ENCODE assay signal across 8 cellular contexts in genomic region chr5:10635257-10635860, GRCh38.
A peak's percentile ranks its signal among the peaks of the same experiment; 100 is the strongest.
DNase-seq lines count a peak whose midpoint lies in the region; ATAC-seq and TF ChIP-seq lines count a peak whose summit lies in the region.

No MANE protein-coding gene starts in this region.

- H3K9me3 ChIP-seq in CD8-positive, alpha-beta T cell (ENCODE audit: low read length) = no peaks in the 10 kb centered on the region
- H3K9me3 ChIP-seq in iPS-20b (ENCODE audit: insufficient read depth, low read depth, low read length) = no peaks in the 10 kb centered on the region

- TF ChIP-seq CTCF in CD8-positive, alpha-beta T cell (IDR thresholded peaks at IDR 0.05) = no peak
- no peak for TF ChIP-seq CTCF in HL-60 (IDR thresholded peaks at IDR 0.05; ENCODE audit: insufficient read depth, low read length)

- ATAC-seq in CD8-positive, alpha-beta T cell = peak; percentile 79
- peak; percentile 60 for ATAC-seq in GM21515 (IDR thresholded peaks at IDR 0.05; ENCODE audit: unreplicated experiment)
- ATAC-seq in stimulated activated naive B cell treated with anti-CD40 and anti-IgM and Interleukin-4, amounts not matched to agents 10 μg/mL and 1 μg/mL and 100 μg/mL, for 72 hours (replicated peaks) = peak; percentile 80 to 83

- POLR2A ChIA-PET in CD8-positive, alpha-beta T cell (lab: Charles Lee) = interaction anchor here (0.5 kb wide), 1 partner anchor 100 kb away, joined by 3 read pairs; no protein-coding TSS in a partner anchor

- H3K4me3 ChIP-seq in CD8-positive, alpha-beta T cell (ENCODE audit: low read depth, low read length) = no peak overlapping the region
- no peak overlapping the region for H3K4me3 ChIP-seq in HL-60 (replicated peaks; ENCODE audit: insufficient read depth, low read length)
- no peak overlapping the region for H3K4me3 ChIP-seq in iPS-20b (ENCODE audit: low read length)

- no peaks in the 10 kb centered on the region for H3K36me3 Mint-ChIP-seq in CD8-positive, alpha-beta T cell
- H3K36me3 Mint-ChIP-seq in stimulated activated naive B cell treated with anti-CD40 and anti-IgM and Interleukin-4, amounts not matched to agents 10 μg/mL and 1 μg/mL and 100 μg/mL, for 72 hours = peaks cover 58 to 77% of the 10 kb centered on the region in 2 donors

- no peaks in the 10 kb centered on the region for H3K27me3 ChIP-seq in CD8-positive, alpha-beta T cell (ENCODE audit: insufficient read depth, low read length)
- H3K27me3 ChIP-seq in HL-60 (ENCODE audit: insufficient read depth, poor library complexity, severe bottlenecking) = no peaks in the 10 kb centered on the region
- peaks cover 3% of the 10 kb centered on the region; the same call in 1 of the 2 replicates for H3K27me3 ChIP-seq in iPS-20b (ENCODE audit: insufficient read depth, low read length)

- H3K27ac Mint-ChIP-seq in CD8-positive, alpha-beta T cell = peak overlapping the region; percentile 43
- H3K27ac Mint-ChIP-seq in stimulated activated naive B cell treated with anti-CD40 and anti-IgM and Interleukin-4, amounts not matched to agents 10 μg/mL and 1 μg/mL and 100 μg/mL, for 72 hours = peak overlapping the region; percentile 99

- no peak overlapping the region for H3K4me3 Mint-ChIP-seq in CD8-positive, alpha-beta T cell
- H3K4me3 Mint-ChIP-seq in stimulated activated naive B cell treated with anti-CD40 and anti-IgM and Interleukin-4, amounts not matched to agents 10 μg/mL and 1 μg/mL and 100 μg/mL, for 72 hours = peak overlapping the region; percentile 71 to 78

- no peaks in the 10 kb centered on the region for H3K27me3 Mint-ChIP-seq in CD8-positive, alpha-beta T cell (ENCODE audit: low read depth)
- H3K27me3 Mint-ChIP-seq in stimulated activated naive B cell treated with anti-CD40 and anti-IgM and Interleukin-4, amounts not matched to agents 10 μg/mL and 1 μg/mL and 100 μg/mL, for 72 hours = no peaks in the 10 kb centered on the region

- no peak overlapping the region for H3K27ac ChIP-seq in CD8-positive, alpha-beta T cell (ENCODE audit: low read depth, low read length)
- H3K27ac ChIP-seq in HL-60 (replicated peaks) = peak overlapping the region; percentile 7; the same call in 1 of the 2 replicates
- H3K27ac ChIP-seq in iPS-20b (ENCODE audit: low read length) = no peak overlapping the region

- H3K36me3 ChIP-seq in CD8-positive, alpha-beta T cell (ENCODE audit: insufficient read depth, low read length) = no peaks in the 10 kb centered on the region
- 0 out of 2 replicates have a peak, but pooled peaks cover 4% of the 10 kb centered on the region for H3K36me3 ChIP-seq in iPS-20b (ENCODE audit: insufficient read depth, low read depth, low read length)

- H3K9ac ChIP-seq in iPS-20b (ENCODE audit: low read depth, low read length) = peak overlapping the region; percentile 22; the same call in 1 of the 2 replicates

- H3K4me1 ChIP-seq in CD8-positive, alpha-beta T cell (ENCODE audit: insufficient read depth, low read length) = peaks cover 16% of the 10 kb centered on the region
- peaks cover 46% of the 10 kb centered on the region for H3K4me1 ChIP-seq in iPS-20b (ENCODE audit: insufficient read depth, low read length)

- peak in 5 of 7 experiments; percentile 10 to 63 (median 42) for DNase-seq in CD8-positive, alpha-beta T cell
- DNase-seq in HL-60 (ENCODE audit: low read depth in 1 of 2, low spot score in 1 of 2) (peak; percentile 61 to 90), NCI-H146 treated with DMSO at 0.1 percent for 48 hours (lab: John Stamatoyannopoulos, UW; ENCODE audit: unreplicated experiment) (no peak), NCI-H82 treated with DMSO at 0.1 percent for 48 hours (lab: John Stamatoyannopoulos, UW; ENCODE audit: unreplicated experiment) (no peak)
- DNase-seq in activated CD4-positive, alpha-beta T cell treated with anti-CD3 and anti-CD28 coated beads, Interleukin-2, amount 50 U/mL, for 4 hours = peak; percentile 63 to 64
- peak; percentile 87 for DNase-seq in stimulated activated naive B cell treated with anti-CD40 and anti-IgM and Interleukin-4, amounts not matched to agents 10 μg/mL and 1 μg/mL and 100 μg/mL, for 72 hours

- CTCF ChIA-PET in CD8-positive, alpha-beta T cell (lab: Charles Lee) = interaction anchor here (1.2 to 3.5 kb wide), 2 partner anchors 8 to 183 kb away, joined by 5 to 22 read pairs; no protein-coding TSS in a partner anchor

- peaks cover 4% of the 10 kb centered on the region for H3K9me3 Mint-ChIP-seq in CD8-positive, alpha-beta T cell
- peaks cover 4 to 9% of the 10 kb centered on the region in 2 donors for H3K9me3 Mint-ChIP-seq in stimulated activated naive B cell treated with anti-CD40 and anti-IgM and Interleukin-4, amounts not matched to agents 10 μg/mL and 1 μg/mL and 100 μg/mL, for 72 hours

- H3K4me1 Mint-ChIP-seq in CD8-positive, alpha-beta T cell (ENCODE audit: low read depth) = peaks cover 33% of the 10 kb centered on the region
- peaks cover 67 to 86% of the 10 kb centered on the region in 2 donors for H3K4me1 Mint-ChIP-seq in stimulated activated naive B cell treated with anti-CD40 and anti-IgM and Interleukin-4, amounts not matched to agents 10 μg/mL and 1 μg/mL and 100 μg/mL, for 72 hours

- intact Hi-C loops in CD8-positive, alpha-beta T cell (cut with DNase I, micrococcal nuclease) = no loop called here

Comparison
In these comparisons a context has a peak if more than half of its experiments do, and no peak if none do; other contexts are left out.
1. DNase-seq: peak in CD8-positive, alpha-beta T cell (5 of 7), HL-60 (2 of 2), activated CD4-positive, alpha-beta T cell treated with anti-CD3 and anti-CD28 coated beads, Interleukin-2, amount 50 U/mL, for 4 hours (2 of 2) and stimulated activated naive B cell treated with anti-CD40 and anti-IgM and Interleukin-4, amounts not matched to agents 10 μg/mL and 1 μg/mL and 100 μg/mL, for 72 hours (single experiment); none in NCI-H146 treated with DMSO at 0.1 percent for 48 hours (single experiment) and NCI-H82 treated with DMSO at 0.1 percent for 48 hours (single experiment).
2. Peak in every context shown above with its lines, with median percentiles within 50 percentile points of each other: ATAC-seq.